In genomic region chr3:177338697-177339219, GRCh38 we compare ENCODE assay signal across 9 cellular contexts.
DNase-seq lines count a peak whose midpoint lies in the region; ATAC-seq, FAIRE-seq and TF ChIP-seq lines count a peak whose summit lies in the region.
"Had no signal": no experiment of that assay in that cellular context is flagged by ENCODE, and none has a peak within 500 bp of the region (broad histone marks: within the 10 kb centered on the region; RNA-seq: fewer than 3 reads in every experiment).

No MANE protein-coding gene starts in this region.

- DNase-seq in GM18507 (ENCODE audit: extremely low spot score, insufficient read length, low read depth) = no peak
- DNase-seq in activated B cell treated with CpG ODN at 0.5 μM for 24 hours = no peak
- no peak for DNase-seq in activated T-cell treated with anti-CD3 and anti-CD28 coated beads, Interleukin-2, amount 50 U/mL, for 72 hours
- DNase-seq in effector CD8-positive, alpha-beta T cell (lab: John Stamatoyannopoulos, UW) = no peak
- no peak for DNase-seq in NCI-H2171 (lab: John Stamatoyannopoulos, UW)

- FAIRE-seq in GM18507 (lab: Jason Lieb, UNC) = peak; percentile 70

- H3K36me3 ChIP-seq in mucosa of rectum (ENCODE audit: control insufficient read depth in 2 of 2, insufficient read depth in 2 of 2, low read length in 2 of 2) = no peaks in the 10 kb centered on the region

- peaks cover 28 to 61% of the 10 kb centered on the region in 2 donors for H3K4me1 ChIP-seq in mucosa of rectum (ENCODE audit: control insufficient read depth in 2 of 2, insufficient read depth in 2 of 2, low read length in 2 of 2)

- H3K27me3 Mint-ChIP-seq in activated B cell treated with CpG ODN at 0.5 μM for 24 hours = no peaks in the 10 kb centered on the region
- peaks cover 21% of the 10 kb centered on the region for H3K27me3 Mint-ChIP-seq in activated T-cell treated with anti-CD3 and anti-CD28 coated beads, Interleukin-2, amount 50 U/mL, for 72 hours (ENCODE audit: low read depth)

- H3K27ac Mint-ChIP-seq in activated B cell treated with CpG ODN at 0.5 μM for 24 hours = peak overlapping the region; percentile 98
- H3K27ac Mint-ChIP-seq in activated T-cell treated with anti-CD3 and anti-CD28 coated beads, Interleukin-2, amount 50 U/mL, for 72 hours = no peak overlapping the region

- peaks cover 63% of the 10 kb centered on the region for H3K4me1 Mint-ChIP-seq in activated B cell treated with CpG ODN at 0.5 μM for 24 hours
- peaks cover 65% of the 10 kb centered on the region for H3K4me1 Mint-ChIP-seq in activated T-cell treated with anti-CD3 and anti-CD28 coated beads, Interleukin-2, amount 50 U/mL, for 72 hours (ENCODE audit: low read depth)

- H3K36me3 Mint-ChIP-seq in activated B cell treated with CpG ODN at 0.5 μM for 24 hours (ENCODE audit: low read depth) = no peaks in the 10 kb centered on the region
- no peaks in the 10 kb centered on the region for H3K36me3 Mint-ChIP-seq in activated T-cell treated with anti-CD3 and anti-CD28 coated beads, Interleukin-2, amount 50 U/mL, for 72 hours (ENCODE audit: insufficient read depth in 2 of 2)

- CTCF ChIA-PET in activated B cell treated with CpG ODN at 0.5 μM for 24 hours (lab: Charles Lee) = interaction anchor here (1.1 to 2.8 kb wide), 2 partner anchors 9 to 141 kb away, joined by 5 to 16 read pairs; partner anchors contain the start of gene TBL1XR1

- peak; percentile 42 for ATAC-seq in HG03139 (IDR thresholded peaks at IDR 0.05; ENCODE audit: unreplicated experiment)
- peak; percentile 19 for ATAC-seq in activated B cell treated with CpG ODN at 0.5 μM for 24 hours (ENCODE audit: low read depth)
- ATAC-seq in activated T-cell treated with anti-CD3 and anti-CD28 coated beads, Interleukin-2, amount 50 U/mL, for 72 hours (replicated peaks in 1 of 2) = no peak
- ATAC-seq in HG02981 (IDR thresholded peaks at IDR 0.05; ENCODE audit: unreplicated experiment) = no peak

- POLR2A ChIA-PET in activated B cell treated with CpG ODN at 0.5 μM for 24 hours (lab: Charles Lee) = interaction anchor here (0.7 to 3.6 kb wide), 12 partner anchors 8 to 194 kb away, joined by 3 to 82 read pairs (median 13); partner anchors contain the start of gene TBL1XR1

- peak overlapping the region in 1 of 2 donors; percentile 13 for H3K9ac ChIP-seq in mucosa of rectum (ENCODE audit: low read depth in 1 of 2, low read length in 2 of 2)

- intact Hi-C loops in activated B cell treated with CpG ODN at 0.5 μM for 24 hours (cut with micrococcal nuclease) = loop anchor here (1.0 kb wide), 2 partner anchors 8 to 13 kb away; no protein-coding TSS in a partner anchor

- peak overlapping the region; percentile 87 to 92 for H3K27ac ChIP-seq in mucosa of rectum (ENCODE audit: low read depth in 2 of 2, low read length in 2 of 2)

- H3K27me3 ChIP-seq in mucosa of rectum (ENCODE audit: control insufficient read depth in 2 of 2, insufficient read depth in 2 of 2, low read length in 2 of 2) = no peaks in the 10 kb centered on the region

- peak overlapping the region; percentile 19 for H3K4me3 Mint-ChIP-seq in activated B cell treated with CpG ODN at 0.5 μM for 24 hours
- H3K4me3 Mint-ChIP-seq in activated T-cell treated with anti-CD3 and anti-CD28 coated beads, Interleukin-2, amount 50 U/mL, for 72 hours = no peak overlapping the region

- H3K9me3 ChIP-seq in mucosa of rectum (ENCODE audit: control insufficient read depth in 2 of 2, low read length in 2 of 2) = no peaks in the 10 kb centered on the region

- H3K4me3 ChIP-seq in mucosa of rectum (ENCODE audit: low read length in 2 of 2) = peak overlapping the region in 1 of 2 donors; percentile 22

- no peaks in the 10 kb centered on the region for H3K9me3 Mint-ChIP-seq in activated B cell treated with CpG ODN at 0.5 μM for 24 hours
- no peaks in the 10 kb centered on the region for H3K9me3 Mint-ChIP-seq in activated T-cell treated with anti-CD3 and anti-CD28 coated beads, Interleukin-2, amount 50 U/mL, for 72 hours
- H3K9me3 Mint-ChIP-seq: activated naive CD4-positive, alpha-beta T cell treated with anti-CD3 and anti-CD28 coated beads, Interleukin-2, amount 50 U/mL, for 72 hours had no signal

- TF ChIP-seq CTCF in activated B cell treated with CpG ODN at 0.5 μM for 24 hours (IDR thresholded peaks at IDR 0.05) = no peak

Comparison
In these comparisons a context has a peak if more than half of its experiments do, and no peak if none do; other contexts are left out.
1. ATAC-seq: peak in HG03139 (single experiment) and activated B cell treated with CpG ODN at 0.5 μM for 24 hours (single experiment); none in activated T-cell treated with anti-CD3 and anti-CD28 coated beads, Interleukin-2, amount 50 U/mL, for 72 hours (0 of 2) and HG02981 (single experiment).